ENCODE assay signal across 18 cellular contexts in the genomic region with DNA sequence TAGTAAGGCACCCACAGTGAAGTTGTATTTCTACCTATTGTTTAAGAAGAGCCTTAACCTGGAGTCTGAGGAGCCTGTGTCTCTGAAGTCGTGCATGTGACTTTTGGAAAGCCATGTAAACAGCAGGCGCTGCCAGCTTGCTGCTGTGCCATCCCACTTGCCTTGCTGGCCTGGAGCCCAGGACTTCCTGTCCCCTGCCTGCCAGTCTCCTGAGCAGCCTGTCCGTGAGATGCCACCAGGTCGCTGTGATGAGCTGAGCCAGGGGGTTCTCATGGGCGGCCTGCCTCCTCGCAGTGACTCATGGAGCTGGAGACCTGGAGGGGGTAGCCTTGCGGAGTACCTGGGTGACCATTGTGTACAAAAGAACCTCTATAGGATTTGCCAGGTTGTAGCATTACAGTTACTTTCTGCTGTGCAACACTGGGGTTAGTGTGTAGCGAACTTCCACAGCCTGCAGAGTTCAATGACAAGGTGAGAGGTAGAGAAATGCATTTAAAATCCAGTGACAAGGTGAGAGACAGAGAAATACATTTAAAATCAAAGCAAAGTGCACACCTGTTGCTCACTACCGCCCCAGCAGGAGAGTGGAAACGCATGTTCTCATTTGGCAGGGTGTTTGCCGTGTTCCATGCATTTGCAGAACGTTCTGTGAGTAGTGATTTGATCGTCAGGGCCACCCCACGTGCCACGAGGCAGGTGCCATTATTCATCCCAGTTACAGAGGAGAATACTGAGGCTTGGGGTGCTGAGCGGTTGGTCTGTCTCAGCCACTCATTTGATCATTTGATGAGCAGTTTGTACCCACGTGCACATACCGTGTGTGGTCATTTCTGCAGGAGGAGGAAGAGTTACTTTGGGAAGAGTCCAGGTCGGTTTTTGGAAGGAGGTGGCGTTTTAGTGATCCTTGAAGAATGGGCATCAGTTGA. TPM values are rescaled to one million over a fixed set of nuclear protein-coding genes. Genes with fewer than 3 reads are reported as not detected.
DNase-seq lines count a peak whose midpoint lies in the region; ATAC-seq and TF ChIP-seq lines count a peak whose summit lies in the region.
"Had no signal": no experiment of that assay in that cellular context is flagged by ENCODE, and none has a peak within 500 bp of the region (broad histone marks: within the 10 kb centered on the region; RNA-seq: fewer than 3 reads in every experiment).

No MANE protein-coding gene starts in this region.

- TF ChIP-seq POLR2A in body of pancreas (IDR thresholded peaks at IDR 0.05) (peak in 2 of 3 donors; percentile 44 to 46), testis (IDR thresholded peaks at IDR 0.05) (no peak), spleen (IDR thresholded peaks at IDR 0.05) (no peak)

- peak; percentile 12 for DNase-seq in NCI-H1694 treated with DMSO at 0.1 percent for 48 hours (lab: John Stamatoyannopoulos, UW)
- peak; percentile 88 to 95 (median 94) for DNase-seq in body of pancreas
- peak; percentile 58 to 84 for DNase-seq in left lung
- peak; percentile 87 for DNase-seq in testis
- no peak for DNase-seq in spleen
- DNase-seq in activated T-cell treated with anti-CD3 and anti-CD28 coated beads, Interleukin-2, amount 50 U/mL, for 1 hour = no peak
- DNase-seq in activated naive CD8-positive, alpha-beta T cell treated with anti-CD3 and anti-CD28 coated beads for 36 hours = no peak
- DNase-seq: activated effector memory CD4-positive, alpha-beta T cell treated with anti-CD3 and anti-CD28 coated beads, Interleukin-2, amount 50 U/mL, for 16 hours; GM23248; NCI-H1417 treated with DMSO at 0.1 percent for 48 hours; T-cell had no signal

- intact Hi-C loops in body of pancreas (cut with DNase I) (no loop called here), left lung (cut with DNase I) (no loop called here), testis (cut with DNase I; ENCODE audit: low total_unique reads) (no loop called here), spleen (cut with DNase I; ENCODE audit: low total_unique reads) (no loop called here)

- peaks cover 1% of the 10 kb centered on the region for H3K36me3 Mint-ChIP-seq in activated naive CD8-positive, alpha-beta T cell treated with anti-CD3 and anti-CD28 coated beads for 36 hours

- H3K27me3 Mint-ChIP-seq in activated naive CD8-positive, alpha-beta T cell treated with anti-CD3 and anti-CD28 coated beads for 36 hours = no peaks in the 10 kb centered on the region
- H3K27me3 Mint-ChIP-seq: progenitor cell of endocrine pancreas, T-cell had no signal

- peak; percentile 63 for ATAC-seq in body of pancreas
- ATAC-seq in left lung = no peak
- ATAC-seq: esophagus mucosa, T-cell, WTC11 had no signal

- no peaks in the 10 kb centered on the region for H3K9me3 Mint-ChIP-seq in activated naive CD8-positive, alpha-beta T cell treated with anti-CD3 and anti-CD28 coated beads for 36 hours
- H3K9me3 Mint-ChIP-seq: CD14-positive monocyte, T-cell, WTC11 had no signal

- H3K9me3 ChIP-seq in body of pancreas (no peaks in the 10 kb centered on the region), left lung (no peaks in the 10 kb centered on the region), testis (no peaks in the 10 kb centered on the region), spleen (no peaks in the 10 kb centered on the region)

- H3K4me1 ChIP-seq in body of pancreas (peaks cover 96% of the 10 kb centered on the region), left lung (peaks cover 4 to 13% of the 10 kb centered on the region in 2 donors), testis (peaks cover 14% of the 10 kb centered on the region), spleen (peaks cover 0 to 3% (median 0%) of the 10 kb centered on the region in 6 donors)

- no peak overlapping the region for H3K4me3 ChIP-seq in body of pancreas
- H3K4me3 ChIP-seq in left lung = no peak overlapping the region
- no peak overlapping the region for H3K4me3 ChIP-seq in testis
- H3K4me3 ChIP-seq in spleen = no peak overlapping the region
- H3K4me3 ChIP-seq: GM23248 had no signal

- H3K4me3 Mint-ChIP-seq in activated naive CD8-positive, alpha-beta T cell treated with anti-CD3 and anti-CD28 coated beads for 36 hours = no peak overlapping the region
- H3K4me3 Mint-ChIP-seq: CD14-positive monocyte, T-cell, WTC11 had no signal

- H3K27me3 ChIP-seq in body of pancreas (no peaks in the 10 kb centered on the region), left lung (no peaks in the 10 kb centered on the region), testis (no peaks in the 10 kb centered on the region), spleen (replicated peaks in 1 of 7) (no peaks in the 10 kb centered on the region)

- TF ChIP-seq CTCF in body of pancreas (IDR thresholded peaks at IDR 0.05) (peak in 6 of 7 experiments; percentile 13 to 60 (median 52)), left lung (IDR thresholded peaks at IDR 0.05) (no peak), testis (IDR thresholded peaks at IDR 0.05) (no peak), spleen (IDR thresholded peaks at IDR 0.05 in 8 of 11, conservative IDR thresholded peaks at IDR 0.05 in 3 of 11) (no peak)

- H3K36me3 ChIP-seq in body of pancreas (replicated peaks in 1 of 2; ENCODE audit: insufficient read depth in 1 of 2, low read depth in 2 of 2) (no peaks in the 10 kb centered on the region), left lung (peaks cover 0 to 31% of the 10 kb centered on the region in 2 donors), testis (ENCODE audit: low read depth, missing control alignments) (no peaks in the 10 kb centered on the region), spleen (peaks cover 0 to 90% (median 34%) of the 10 kb centered on the region in 6 donors)

- H3K27ac Mint-ChIP-seq in activated naive CD8-positive, alpha-beta T cell treated with anti-CD3 and anti-CD28 coated beads for 36 hours = no peak overlapping the region
- H3K27ac Mint-ChIP-seq: progenitor cell of endocrine pancreas, T-cell, WTC11 had no signal

- peak overlapping the region; percentile 82 to 91 (median 86) for H3K27ac ChIP-seq in body of pancreas
- H3K27ac ChIP-seq in left lung = no peak overlapping the region
- no peak overlapping the region for H3K27ac ChIP-seq in testis
- H3K27ac ChIP-seq in spleen = no peak overlapping the region
- H3K27ac ChIP-seq: GM23248 had no signal

- no peaks in the 10 kb centered on the region for H3K4me1 Mint-ChIP-seq in activated naive CD8-positive, alpha-beta T cell treated with anti-CD3 and anti-CD28 coated beads for 36 hours
- H3K4me1 Mint-ChIP-seq: CD14-positive monocyte, T-cell had no signal

- 55 to 56% methylated on average over 15 to 20 of the region's 20 CpGs for WGBS in body of pancreas, 2 donors
- 74 to 80% methylated on average over 20 of the region's 20 CpGs for WGBS in testis, 2 donors
- WGBS in spleen, 5 donors = 90 to 93% (median 92%) methylated on average over 16 to 20 of the region's 20 CpGs

RNA-seq across cellular contexts. Expression of gene BHLHA15, which starts 36.6 kb away (rescaled TPM):
- total RNA-seq in body of pancreas (100 to 1,000 TPM; 247 to 584 TPM), left lung (1 to 10 TPM in 1 of 2 donors, under 1 TPM in 1; 0.87 to 2.4 TPM), testis (1 to 10 TPM in 1 of 2 donors, under 1 TPM in 1; 0.50 to 2.4 TPM), spleen (10 to 100 TPM in 3 of 7 donors, 1 to 10 TPM in 4; 3.1 to 40.7 (median 9.3) TPM)
- polyA plus RNA-seq in testis (ENCODE audit: insufficient read depth, low read depth, low replicate concordance) (not detected), spleen (under 1 TPM in 2 of 3 donors, not detected in 1; 0.11 to 0.61 TPM)
- total RNA-seq in activated naive CD8-positive, alpha-beta T cell treated with anti-CD3 and anti-CD28 coated beads for 36 hours = 1 to 10 TPM in 1 of 2 experiments, under 1 TPM in 1; 0.76 to 2.0 TPM
- total RNA-seq: GM23248, LHCN-M2, myocyte, subcutaneous adipose tissue had no signal
- polyA plus RNA-seq: CD14-positive monocyte, GM23248 had no signal

Comparison
In these comparisons a context has a peak if more than half of its experiments do, and no peak if none do; other contexts are left out.
1. DNase-seq: peak in NCI-H1694 treated with DMSO at 0.1 percent for 48 hours (single experiment), body of pancreas (4 of 4), left lung (2 of 2) and testis (single experiment); none in spleen (single experiment), activated T-cell treated with anti-CD3 and anti-CD28 coated beads, Interleukin-2, amount 50 U/mL, for 1 hour (single experiment) and activated naive CD8-positive, alpha-beta T cell treated with anti-CD3 and anti-CD28 coated beads for 36 hours (single experiment).
2. H3K27ac ChIP-seq: peak in body of pancreas (4 of 4); none in left lung (0 of 2), testis (0 of 2) and spleen (0 of 8).
3. CTCF ChIP-seq: peak in body of pancreas (6 of 7); none in left lung (0 of 2), testis (0 of 3) and spleen (0 of 11).
4. POLR2A ChIP-seq: peak in body of pancreas (2 of 3); none in testis (single experiment) and spleen (0 of 3).
5. RNA of gene BHLHA15, which starts 36.6 kb away (total RNA-seq): 247 to 584 TPM in body of pancreas; 3.1 to 40.7 TPM in spleen, 0.50 to 2.4 TPM in testis, 0.87 to 2.4 TPM in left lung and 0.76 to 2.0 TPM in activated naive CD8-positive, alpha-beta T cell treated with anti-CD3 and anti-CD28 coated beads for 36 hours; every median in the first group is over 4 times any median in the second.